Comparison of ENCODE assay signal across 16 cellular contexts in the genomic region with DNA sequence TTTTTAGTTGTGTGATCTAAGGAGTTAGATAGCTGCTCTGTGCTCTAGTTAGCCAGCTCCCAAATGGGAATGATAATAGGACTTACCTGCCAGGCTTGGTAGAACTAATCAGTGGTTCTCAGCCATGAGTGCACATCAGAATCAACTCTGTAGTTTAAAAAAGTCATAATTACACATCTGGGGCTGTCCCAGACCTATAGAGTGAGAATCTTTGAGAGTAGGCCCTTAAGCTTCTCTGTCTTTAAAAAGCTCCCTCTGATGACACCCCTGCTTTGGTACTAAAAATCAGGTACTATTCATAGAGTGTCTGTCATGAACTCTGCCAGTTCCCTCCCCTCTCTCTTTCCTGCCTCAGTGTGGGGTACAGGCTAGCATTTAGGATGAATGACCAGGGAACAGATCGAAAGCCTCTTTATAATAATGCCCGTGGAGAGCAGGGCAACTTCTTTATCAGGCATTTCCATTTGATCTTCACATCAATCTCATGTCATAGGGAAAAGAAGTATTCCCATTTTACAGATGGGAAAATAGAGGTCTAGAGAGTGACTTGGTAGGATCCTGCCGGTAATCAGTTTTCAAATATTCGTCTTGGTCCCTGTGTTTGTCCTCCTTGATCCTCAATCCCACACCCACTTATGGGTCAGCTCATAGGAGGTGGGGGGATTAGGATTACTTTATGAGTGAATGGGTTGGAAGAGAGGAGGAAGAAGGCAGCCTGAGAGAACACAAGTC.
"Had no signal": no experiment of that assay in that cellular context is flagged by ENCODE, and none has a peak within 500 bp of the region (broad histone marks: within the 10 kb centered on the region; RNA-seq: fewer than 3 reads in every experiment).

No MANE protein-coding gene starts in this region.

- H3K27me3 ChIP-seq: body of pancreas, left lung, ovary had no signal

- H3K27me3 Mint-ChIP-seq: activated CD4-positive, alpha-beta memory T cell treated with anti-CD3 and anti-CD28 coated beads for 36 hours; activated naive CD4-positive, alpha-beta T cell treated with anti-CD3 and anti-CD28 coated beads, Interleukin-2, amount 10 ng/mL, durations not matched to agents 7 days and 5 days had no signal

- H3K27ac ChIP-seq: body of pancreas, left lung, ovary had no signal

- H3K27ac Mint-ChIP-seq: activated CD4-positive, alpha-beta memory T cell treated with anti-CD3 and anti-CD28 coated beads for 36 hours; activated naive CD4-positive, alpha-beta T cell treated with anti-CD3 and anti-CD28 coated beads, Interleukin-2, amount 10 ng/mL, durations not matched to agents 7 days and 5 days had no signal

- H3K36me3 Mint-ChIP-seq: activated CD4-positive, alpha-beta memory T cell treated with anti-CD3 and anti-CD28 coated beads for 36 hours; activated naive CD4-positive, alpha-beta T cell treated with anti-CD3 and anti-CD28 coated beads, Interleukin-2, amount 10 ng/mL, durations not matched to agents 7 days and 5 days had no signal

- H3K4me1 Mint-ChIP-seq: activated naive CD4-positive, alpha-beta T cell treated with anti-CD3 and anti-CD28 coated beads, Interleukin-2, amount 10 ng/mL, durations not matched to agents 7 days and 5 days had no signal

- H3K4me3 Mint-ChIP-seq: activated CD4-positive, alpha-beta memory T cell treated with anti-CD3 and anti-CD28 coated beads for 36 hours; activated naive CD4-positive, alpha-beta T cell treated with anti-CD3 and anti-CD28 coated beads, Interleukin-2, amount 10 ng/mL, durations not matched to agents 7 days and 5 days had no signal

- H3K36me3 ChIP-seq: left lung, ovary had no signal

- H3K4me3 ChIP-seq: body of pancreas, left lung, ovary had no signal

- DNase-seq: activated CD4-positive, alpha-beta memory T cell treated with anti-CD3 and anti-CD28 coated beads for 36 hours; activated CD4-positive, CD25-positive, alpha-beta regulatory T cell treated with anti-CD3 and anti-CD28 coated beads, Interleukin-2, amount 50 U/mL, for 72 hours; activated CD8-positive, alpha-beta memory T cell treated with anti-CD3 and anti-CD28 coated beads, Interleukin-2, amount 50 U/mL, for 4 hours; activated naive CD4-positive, alpha-beta T cell treated with anti-CD3 and anti-CD28 coated beads, Interleukin-2, amount 10 ng/mL, durations not matched to agents 7 days and 5 days; body of pancreas; central memory CD4-positive, alpha-beta T cell; cortex of kidney; effector memory CD4-positive, alpha-beta T cell; left lung; mesendoderm; ovary; stimulated activated CD4-positive, alpha-beta T cell treated with anti-CD3 and anti-CD28 coated beads, Interleukin-15, amount 100 ng/mL, for 24 hours; stimulated activated CD4-positive, alpha-beta T cell treated with anti-CD3 and anti-CD28 coated beads, Interleukin-4, amount 100 ng/mL, for 24 hours; substantia nigra; T-helper 9 cell; trophoblast cell had no signal

- H3K9me3 Mint-ChIP-seq: activated CD4-positive, alpha-beta memory T cell treated with anti-CD3 and anti-CD28 coated beads for 36 hours; activated naive CD4-positive, alpha-beta T cell treated with anti-CD3 and anti-CD28 coated beads, Interleukin-2, amount 10 ng/mL, durations not matched to agents 7 days and 5 days had no signal

- H3K9me3 ChIP-seq: body of pancreas, left lung, ovary had no signal

- ATAC-seq: body of pancreas, left lung had no signal
